In genomic region chr3:152175576-152175883, GRCh38 we compare ENCODE assay signal across 13 cellular contexts.
A peak's percentile ranks its signal among the peaks of the same experiment; 100 is the strongest.
DNase-seq lines count a peak whose midpoint lies in the region; ATAC-seq, FAIRE-seq and TF ChIP-seq lines count a peak whose summit lies in the region.
"Had no signal": no experiment of that assay in that cellular context is flagged by ENCODE, and none has a peak within 500 bp of the region (broad histone marks: within the 10 kb centered on the region; RNA-seq: fewer than 3 reads in every experiment).

No MANE protein-coding gene starts in this region.

- H3K27me3 ChIP-seq in HCT116 (ENCODE audit: insufficient read depth, low read length) = no peaks in the 10 kb centered on the region
- H3K27me3 ChIP-seq in adipocyte (replicated peaks; ENCODE audit: control insufficient read depth, insufficient read depth, low read length) = no peaks in the 10 kb centered on the region
- H3K27me3 ChIP-seq: esophagus muscularis mucosa had no signal

- peak; percentile 85 for FAIRE-seq in A549 (lab: Jason Lieb, UNC)

- intact Hi-C loops in HCT116 (cut with micrococcal nuclease) = no loop called here

- WGBS in A549 (ENCODE audit: missing lambda C conversion rate) = 0% methylated on average over 1 of the region's 1 CpG

- peak; percentile 71 to 78; a peak in 4 of 6 replicates for ATAC-seq in A549
- ATAC-seq in HCT116 = no peak
- no peak for ATAC-seq in HG03565 (IDR thresholded peaks at IDR 0.05; ENCODE audit: unreplicated experiment)
- ATAC-seq in HG03175 (IDR thresholded peaks at IDR 0.05; ENCODE audit: unreplicated experiment) = no peak
- ATAC-seq in GM18907 (IDR thresholded peaks at IDR 0.05; ENCODE audit: unreplicated experiment) = no peak
- ATAC-seq: natural killer cell treated with Interleukin-12 subunit alpha and Interleukin-12 subunit beta and Interleukin-15 and Interleukin-18, amount 100 ng/mL, for 72 hours had no signal

- POLR2A ChIA-PET in A549 (lab: Yijun Ruan, JAX) = interaction anchor here (0.8 to 1.0 kb wide), 2 partner anchors 16 to 93 kb away, joined by 3 read pairs; partner anchors contain the start of gene MBNL1
- POLR2A ChIA-PET in HCT116 (lab: Charles Lee) = no interaction called here

- TF ChIP-seq CTCF in A549 (IDR thresholded peaks at IDR 0.05) = no peak
- no peak for TF ChIP-seq CTCF in HCT116 (IDR thresholded peaks at IDR 0.05 in 2 of 3, conservative IDR thresholded peaks at IDR 0.05 in 1 of 3; ENCODE audit: borderline replicate concordance in 1 of 3, insufficient read depth in 1 of 3, low read depth in 2 of 3, low read length in 2 of 3)
- no peak for TF ChIP-seq CTCF in fibroblast of villous mesenchyme (IDR thresholded peaks at IDR 0.05; ENCODE audit: insufficient read depth, low read depth, low read length)

- H3K4me2 ChIP-seq in A549 (peak overlapping the region; percentile 70), HCT116 (ENCODE audit: low read length) (peak overlapping the region; percentile 37)

- TF ChIP-seq POLR2A in A549 (IDR thresholded peaks at IDR 0.05; ENCODE audit: low read length) (no peak), HCT116 (IDR thresholded peaks at IDR 0.05; ENCODE audit: borderline replicate concordance, extremely low read depth, insufficient read depth, insufficient read length) (no peak)

- no peak for TF ChIP-seq EP300 in A549 (IDR thresholded peaks at IDR 0.05)

- no TSS peak for BruUV-seq in HCT116 (replicated peaks; lab: Mats Ljungman, UMichigan)

- H3K27ac ChIP-seq in A549 (peak overlapping the region; percentile 56 to 68; a peak in 4 of 6 replicates), HCT116 (ENCODE audit: low read depth, low read length) (no peak overlapping the region)
- H3K27ac ChIP-seq: esophagus muscularis mucosa had no signal

- no peaks in the 10 kb centered on the region for H3K79me2 ChIP-seq in HCT116 (ENCODE audit: insufficient read depth, low read length)

- no peaks in the 10 kb centered on the region for H4K20me1 ChIP-seq in HCT116 (ENCODE audit: insufficient read depth)

- peaks cover 23% of the 10 kb centered on the region for H3K4me1 ChIP-seq in A549
- H3K4me1 ChIP-seq in HCT116 (ENCODE audit: control insufficient read depth in 1 of 2, insufficient read depth in 2 of 2, low read length in 2 of 2) = peaks cover 11 to 12% of the 10 kb centered on the region in 2 experiments
- peaks cover 28% of the 10 kb centered on the region for H3K4me1 ChIP-seq in adipocyte (ENCODE audit: control insufficient read depth, insufficient read depth, low read length)

- RAD21 ChIA-PET in HCT116 (lab: Charles Lee; ENCODE audit: low non-redundant PET in 1 of 2, low total read pairs in 2 of 2, uncharacterized antibody in 2 of 2, unreplicated experiment in 2 of 2) = no interaction called here

- TF ChIP-seq RAD21 in A549 (conservative IDR thresholded peaks at IDR 0.05 in 1 of 2, IDR thresholded peaks at IDR 0.05 in 1 of 2) (no peak), HCT116 (IDR thresholded peaks at IDR 0.05; ENCODE audit: low read depth) (no peak)

- peak in 1 of 2 experiments; percentile 49 for DNase-seq in A549 (ENCODE audit: low read depth in 1 of 2, low spot score in 1 of 2)
- DNase-seq in HCT116 (ENCODE audit: low read depth, low spot score) = no peak
- DNase-seq in adipocyte (ENCODE audit: low read depth) = peak; percentile 91
- peak; percentile 76 for DNase-seq in fibroblast of villous mesenchyme (ENCODE audit: low read depth)
- DNase-seq in DMS 273 (lab: John Stamatoyannopoulos, UW; ENCODE audit: unreplicated experiment) = no peak
- DNase-seq: GDM1, left cardiac atrium, NCI-H1694 had no signal

- CTCF ChIA-PET in A549 (lab: Yijun Ruan, JAX) (interaction anchor here (1.1 to 2.5 kb wide), 3 partner anchors 8 to 269 kb away, joined by 4 to 9 read pairs (median 4); no protein-coding TSS in a partner anchor), HCT116 (lab: Charles Lee) (no interaction called here)

- H3K9ac ChIP-seq in HCT116 (ENCODE audit: low read length) = no peak overlapping the region
- H3K9ac ChIP-seq in adipocyte (ENCODE audit: low read length) = no peak overlapping the region

- H3K9me3 ChIP-seq in A549 = peaks cover 10% of the 10 kb centered on the region; the same call in 1 of the 3 replicates
- no peaks in the 10 kb centered on the region for H3K9me3 ChIP-seq in HCT116 (ENCODE audit: control insufficient read depth in 1 of 2, insufficient read depth in 1 of 2, low read depth in 1 of 2, low read length in 2 of 2)
- peaks cover 10% of the 10 kb centered on the region for H3K9me3 ChIP-seq in adipocyte (ENCODE audit: control insufficient read depth, low read length)

- H3K36me3 ChIP-seq in HCT116 (ENCODE audit: control insufficient read depth in 1 of 2, insufficient read depth in 2 of 2, low read length in 2 of 2) = no peaks in the 10 kb centered on the region
- H3K36me3 ChIP-seq in adipocyte (ENCODE audit: control insufficient read depth, insufficient read depth, low read length, severe bottlenecking) = no peaks in the 10 kb centered on the region
- H3K36me3 ChIP-seq: esophagus muscularis mucosa had no signal

- H3K9me2 ChIP-seq in HCT116 (ENCODE audit: insufficient read depth) = no peaks in the 10 kb centered on the region

- peak overlapping the region; percentile 44 for H2AFZ ChIP-seq in HCT116 (ENCODE audit: low read depth, low read length, poor library complexity, severe bottlenecking)

- H3K4me3 ChIP-seq in A549 (no peak overlapping the region), HCT116 (replicated peaks in 1 of 2; ENCODE audit: low read depth in 1 of 2, low read length in 2 of 2) (no peak overlapping the region), adipocyte (ENCODE audit: low read length) (peak overlapping the region; percentile 49), fibroblast of villous mesenchyme (ENCODE audit: low read depth, low read length) (no peak overlapping the region)
- H3K4me3 ChIP-seq: esophagus muscularis mucosa had no signal

TF ChIP-seq in A549, 52 proteins besides CTCF, POLR2A, EP300 and RAD21:
- TF ChIP-seq GATA3 (IDR thresholded peaks at IDR 0.05; ENCODE audit: borderline replicate concordance) (peak; percentile 21; the same call in 1 of the 2 replicates), CEBPB (IDR thresholded peaks at IDR 0.05) (peak; percentile 31 to 64; a peak in 3 of 4 replicates), SMC3 (IDR thresholded peaks at IDR 0.05) (no peak), MYC (IDR thresholded peaks at IDR 0.05; ENCODE audit: borderline replicate concordance, low read length) (no peak), PHF8 (IDR thresholded peaks at IDR 0.05; ENCODE audit: borderline replicate concordance, low read depth) (no peak), JUN (IDR thresholded peaks at IDR 0.05) (no peak), USF2 (IDR thresholded peaks at IDR 0.05) (no peak), FOSL2 (IDR thresholded peaks at IDR 0.05) (peak; percentile 41; the same call in 1 of the 2 replicates), FOSL2 (CRISPR knock-in tag; IDR thresholded peaks at IDR 0.05) (peak; percentile 58)

TF ChIP-seq in HCT116, 20 proteins besides CTCF, POLR2A, EP300 and RAD21:
- no peak for TF ChIP-seq REST (IDR thresholded peaks at IDR 0.05; ENCODE audit: low read depth)
- TF ChIP-seq FOSL1 (IDR thresholded peaks at IDR 0.05; ENCODE audit: low read depth) = peak; percentile 14; the same call in 1 of the 2 replicates
- TF ChIP-seq POLR2AphosphoS5 (IDR thresholded peaks at IDR 0.05; ENCODE audit: low read depth, low read length) = no peak
- 0 out of 2 replicates have a peak, but pooled peaks have one; percentile 3 for TF ChIP-seq JUND (IDR thresholded peaks at IDR 0.05)
- no peak for TF ChIP-seq EZH2phosphoT487 (IDR thresholded peaks at IDR 0.05; ENCODE audit: borderline replicate concordance)
- TF ChIP-seq SP1 (IDR thresholded peaks at IDR 0.05; ENCODE audit: low read depth) = 0 out of 2 replicates have a peak, but pooled peaks have one; percentile 21

Comparison
In these comparisons a context has a peak if more than half of its experiments do, and no peak if none do; other contexts are left out.
1. ATAC-seq: peak in A549 (2 of 2); none in HCT116 (single experiment), HG03565 (single experiment), HG03175 (single experiment) and GM18907 (single experiment).
2. DNase-seq: peak in adipocyte (single experiment) and fibroblast of villous mesenchyme (single experiment); none in HCT116 (single experiment) and DMS 273 (single experiment).
3. Of the 6 proteins assayed by ChIP-seq in both A549 and HCT116: peak only in A549: CEBPB; only in HCT116: none; in both: none; in neither: 5.